In the genomic region with DNA sequence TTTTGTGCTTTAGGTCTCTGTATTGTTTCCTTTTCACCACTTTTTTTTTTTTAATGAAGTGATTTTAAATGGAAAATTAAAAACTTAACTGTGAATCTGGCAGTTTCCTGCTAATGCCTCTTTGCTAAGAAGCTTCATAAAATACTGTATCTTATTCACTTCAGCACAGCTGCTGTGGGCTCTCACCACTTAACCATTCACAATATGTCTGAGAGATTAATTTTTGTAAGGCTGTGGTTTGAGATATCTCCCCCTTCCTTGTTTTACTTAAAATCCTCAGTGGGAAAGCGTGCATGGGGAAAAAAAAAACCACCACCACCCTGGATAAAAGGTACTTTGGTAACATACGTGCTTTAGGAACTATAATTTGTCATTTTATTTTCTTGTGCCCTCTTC, we compare ENCODE assay signal across 10 cellular contexts.
DNase-seq lines count a peak whose midpoint lies in the region; ATAC-seq and TF ChIP-seq lines count a peak whose summit lies in the region.
"Had no signal": no experiment of that assay in that cellular context is flagged by ENCODE, and none has a peak within 500 bp of the region (broad histone marks: within the 10 kb centered on the region; RNA-seq: fewer than 3 reads in every experiment).

No MANE protein-coding gene starts in this region.

- no peak for TF ChIP-seq RAD21 in SK-N-SH (IDR thresholded peaks at IDR 0.05; ENCODE audit: low read length)

- H3K4me1 Mint-ChIP-seq in stimulated activated naive B cell treated with anti-CD40 and anti-IgM and Interleukin-4, amounts not matched to agents 10 μg/mL and 1 μg/mL and 100 μg/mL, for 72 hours = peaks cover 61 to 99% of the 10 kb centered on the region in 2 donors

- no peaks in the 10 kb centered on the region for H3K27me3 Mint-ChIP-seq in stimulated activated naive B cell treated with anti-CD40 and anti-IgM and Interleukin-4, amounts not matched to agents 10 μg/mL and 1 μg/mL and 100 μg/mL, for 72 hours

- H3K27me3 ChIP-seq in SK-N-SH (ENCODE audit: insufficient read depth) (no peaks in the 10 kb centered on the region), OCI-LY3 (ENCODE audit: low read depth, low read length) (no peaks in the 10 kb centered on the region), esophagus squamous epithelium (no peaks in the 10 kb centered on the region)

- intact Hi-C loops in esophagus squamous epithelium (cut with DNase I) = no loop called here

- no peak for TF ChIP-seq EP300 in SK-N-SH (IDR thresholded peaks at IDR 0.05; ENCODE audit: borderline replicate concordance in 1 of 2, low read depth in 1 of 2, low read length in 1 of 2)

- peaks cover 24 to 36% of the 10 kb centered on the region in 2 donors for H3K36me3 Mint-ChIP-seq in stimulated activated naive B cell treated with anti-CD40 and anti-IgM and Interleukin-4, amounts not matched to agents 10 μg/mL and 1 μg/mL and 100 μg/mL, for 72 hours

- DNase-seq in SK-N-SH (no peak), esophagus squamous epithelium (lab: John Stamatoyannopoulos, UW) (no peak), NCI-H446 (lab: John Stamatoyannopoulos, UW) (no peak), NCI-H1417 (lab: John Stamatoyannopoulos, UW) (no peak)
- no peak for DNase-seq in stimulated activated naive B cell treated with anti-CD40 and anti-IgM and Interleukin-4, amounts not matched to agents 10 μg/mL and 1 μg/mL and 100 μg/mL, for 72 hours
- DNase-seq: activated gamma-delta T cell treated with Interleukin-2 at 50 U/mL for 16 hours, PC-9 had no signal

- POLR2A ChIA-PET in SK-N-SH (lab: Yijun Ruan, JAX) = no interaction called here

- ATAC-seq in SK-N-SH treated with all-trans-retinoic acid at 6 μM for 48 hours (no peak), GM21619 (IDR thresholded peaks at IDR 0.05; ENCODE audit: unreplicated experiment) (no peak)
- ATAC-seq in stimulated activated naive B cell treated with anti-CD40 and anti-IgM and Interleukin-4, amounts not matched to agents 10 μg/mL and 1 μg/mL and 100 μg/mL, for 72 hours (replicated peaks) = peak; percentile 19 to 34

- H3K36me3 ChIP-seq in SK-N-SH (replicated peaks in 1 of 2; ENCODE audit: control insufficient read depth in 1 of 2, insufficient read depth in 2 of 2, low read length in 1 of 2) (peaks cover 0 to 5% of the 10 kb centered on the region in 2 experiments), OCI-LY3 (replicated peaks; ENCODE audit: low read depth, low read length) (peaks cover 12% of the 10 kb centered on the region), esophagus squamous epithelium (peaks cover 0 to under 1% (median 0%) of the 10 kb centered on the region in 3 donors)

- H3K9me3 ChIP-seq in SK-N-SH (no peaks in the 10 kb centered on the region), OCI-LY3 (ENCODE audit: insufficient read depth, low read length) (no peaks in the 10 kb centered on the region), esophagus squamous epithelium (no peaks in the 10 kb centered on the region)

- H3K4me3 Mint-ChIP-seq in stimulated activated naive B cell treated with anti-CD40 and anti-IgM and Interleukin-4, amounts not matched to agents 10 μg/mL and 1 μg/mL and 100 μg/mL, for 72 hours = peak overlapping the region; percentile 63

- H3K27ac ChIP-seq in SK-N-SH (ENCODE audit: low read depth in 2 of 2, low read length in 1 of 2) (peak overlapping the region; percentile 83 to 89), OCI-LY3 (ENCODE audit: low read length) (peak overlapping the region; percentile 96), esophagus squamous epithelium (peak overlapping the region; percentile 69 to 87 (median 85))
- H3K27ac ChIP-seq: PC-9 had no signal

- no peaks in the 10 kb centered on the region for H3K9me2 ChIP-seq in SK-N-SH

- WGBS in SK-N-SH (ENCODE audit: low lambda C conversion rate) = 98% methylated on average over 2 of the region's 2 CpGs
- WGBS in esophagus squamous epithelium, 2 donors = 49 to 56% methylated on average over 2 of the region's 2 CpGs

- peak overlapping the region; percentile 39; the same call in 1 of the 2 replicates for H3K4me2 ChIP-seq in SK-N-SH
- H3K4me2 ChIP-seq in OCI-LY3 (ENCODE audit: low read length) = peak overlapping the region; percentile 66
- H3K4me2 ChIP-seq: PC-9 had no signal

- H3K9ac ChIP-seq in SK-N-SH (no peak overlapping the region), OCI-LY3 (ENCODE audit: low read length) (peak overlapping the region; percentile 86)

- H3K79me2 ChIP-seq in SK-N-SH (ENCODE audit: insufficient read depth) (peaks cover 47% of the 10 kb centered on the region), OCI-LY3 (ENCODE audit: low read length) (peaks cover 78% of the 10 kb centered on the region)

- peaks cover 20% of the 10 kb centered on the region for H3F3A ChIP-seq in SK-N-SH (replicated peaks; ENCODE audit: insufficient read depth)

- CTCF ChIA-PET in SK-N-SH (lab: Yijun Ruan, JAX) = interaction anchor here (1.4 kb wide), 1 partner anchor 9 kb away, joined by 3 read pairs; no protein-coding TSS in a partner anchor

- TF ChIP-seq CTCF in SK-N-SH (IDR thresholded peaks at IDR 0.05) (no peak), OCI-LY3 (IDR thresholded peaks at IDR 0.05; ENCODE audit: low read depth, low read length) (no peak), esophagus squamous epithelium (IDR thresholded peaks at IDR 0.05) (no peak)

- H4K20me1 ChIP-seq in SK-N-SH (ENCODE audit: insufficient read depth) = no peaks in the 10 kb centered on the region
- H4K20me1 ChIP-seq in OCI-LY3 (ENCODE audit: insufficient read depth, low read length) = no peaks in the 10 kb centered on the region

- TF ChIP-seq POLR2A in esophagus squamous epithelium (IDR thresholded peaks at IDR 0.05) = no peak

- peak overlapping the region; percentile 95 for H3K27ac Mint-ChIP-seq in stimulated activated naive B cell treated with anti-CD40 and anti-IgM and Interleukin-4, amounts not matched to agents 10 μg/mL and 1 μg/mL and 100 μg/mL, for 72 hours

- no peaks in the 10 kb centered on the region for H3K9me3 Mint-ChIP-seq in stimulated activated naive B cell treated with anti-CD40 and anti-IgM and Interleukin-4, amounts not matched to agents 10 μg/mL and 1 μg/mL and 100 μg/mL, for 72 hours

- H2AFZ ChIP-seq in SK-N-SH (ENCODE audit: low read depth) (no peak overlapping the region), OCI-LY3 (ENCODE audit: low read depth, low read length) (no peak overlapping the region)
- H2AFZ ChIP-seq: PC-9 had no signal

- H3K4me3 ChIP-seq in SK-N-SH (ENCODE audit: low read depth in 2 of 2, low read length in 1 of 2) (no peak overlapping the region), OCI-LY3 (ENCODE audit: low read length) (peak overlapping the region; percentile 40), esophagus squamous epithelium (no peak overlapping the region)
- H3K4me3 ChIP-seq: PC-9 had no signal

- H3K4me1 ChIP-seq in SK-N-SH (ENCODE audit: control insufficient read depth in 1 of 2, insufficient read depth in 2 of 2, low read depth in 1 of 2, low read length in 1 of 2) (peaks cover 24 to 50% of the 10 kb centered on the region in 2 experiments), OCI-LY3 (ENCODE audit: low read length) (peaks cover 100% of the 10 kb centered on the region), esophagus squamous epithelium (peaks cover 13 to 75% (median 16%) of the 10 kb centered on the region in 3 donors)

TF ChIP-seq in SK-N-SH, 30 proteins besides CTCF, POLR2A, EP300 and RAD21:
- TF ChIP-seq CHD2 (IDR thresholded peaks at IDR 0.05; ENCODE audit: low read length, partially characterized antibody) = no peak
- no peak for TF ChIP-seq MEF2A (IDR thresholded peaks at IDR 0.05; ENCODE audit: borderline replicate concordance, low read depth)
- no peak for TF ChIP-seq NFIC (IDR thresholded peaks at IDR 0.05; ENCODE audit: borderline replicate concordance)
- TF ChIP-seq RCOR1 (IDR thresholded peaks at IDR 0.05; ENCODE audit: low read length) = no peak
- no peak for TF ChIP-seq GABPA (IDR thresholded peaks at IDR 0.05; ENCODE audit: low read depth)

TF ChIP-seq in SK-N-SH treated with all-trans-retinoic acid at 6 μM for 48 hours, 23 proteins besides CTCF, POLR2A, EP300 and RAD21:
- no peak for TF ChIP-seq ISL1 (CRISPR knock-in tag; IDR thresholded peaks at IDR 0.05)

Comparison
In these comparisons a context has a peak if more than half of its experiments do, and no peak if none do; other contexts are left out.
1. ATAC-seq: peak in stimulated activated naive B cell treated with anti-CD40 and anti-IgM and Interleukin-4, amounts not matched to agents 10 μg/mL and 1 μg/mL and 100 μg/mL, for 72 hours (2 of 2); none in SK-N-SH treated with all-trans-retinoic acid at 6 μM for 48 hours (single experiment) and GM21619 (single experiment).
2. Peak in every context shown above with its lines, with median percentiles within 50 percentile points of each other: H3K27ac ChIP-seq.